In the genomic region with DNA sequence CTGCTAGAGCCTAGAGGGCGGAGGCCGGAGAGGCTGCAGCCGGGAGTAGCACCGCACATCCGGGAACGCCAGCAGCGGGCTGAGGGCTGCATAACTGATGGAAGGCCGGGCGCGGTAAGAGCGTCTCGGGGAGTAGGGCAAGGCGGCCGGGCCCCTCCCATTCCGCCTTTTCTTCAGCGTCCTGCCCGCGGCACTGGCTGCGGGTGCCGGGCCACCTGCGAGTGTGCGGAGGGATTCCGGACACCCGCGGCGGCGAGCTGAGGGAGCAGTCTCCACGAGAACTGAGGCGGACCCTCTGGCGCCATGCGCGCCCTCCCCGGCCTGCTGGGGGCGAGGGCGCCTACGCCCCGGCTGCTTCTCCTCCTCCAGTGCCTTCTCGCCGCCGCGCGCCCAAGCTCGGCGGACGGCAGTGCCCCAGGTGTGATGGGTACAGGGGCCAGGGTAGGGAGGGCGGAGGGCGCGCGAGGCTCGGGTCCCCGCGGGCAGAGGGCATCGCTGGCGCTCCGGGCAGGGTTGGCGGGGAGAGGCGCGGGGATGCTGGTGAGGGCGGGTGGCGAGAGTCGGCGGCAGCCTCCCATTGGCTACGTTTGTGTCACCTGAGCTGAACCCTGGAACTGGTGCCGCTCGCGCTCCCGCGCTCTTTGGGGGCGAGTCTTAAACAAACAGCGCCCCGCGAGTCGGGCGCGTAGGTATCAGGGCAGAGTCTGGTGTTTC, we compare ENCODE assay signal across 8 cellular contexts.
DNase-seq lines count a peak whose midpoint lies in the region; ATAC-seq and TF ChIP-seq lines count a peak whose summit lies in the region.

No MANE protein-coding gene starts in this region.

- H3K4me2 ChIP-seq in H9 (ENCODE audit: insufficient read depth, insufficient read length, low read length), result peak overlapping the region; percentile 46

- H4K20me1 ChIP-seq in H9 (ENCODE audit: control insufficient read depth, insufficient read depth, insufficient read length), result no peaks in the 10 kb centered on the region

- no peak overlapping the region for H2BK20ac ChIP-seq in H9 (ENCODE audit: low read depth, low read length, poor library complexity, severe bottlenecking)

- no CpG with 5 or more reads among the region's 75 CpGs for WGBS in H9 (ENCODE audit: extremely low coverage, insufficient read length, low lambda C conversion rate)

- H3K4me1 ChIP-seq in H9 (ENCODE audit: insufficient read depth, low read length), result no peaks in the 10 kb centered on the region

- H3K4me3 Mint-ChIP-seq in H9, result peak overlapping the region; percentile 64 to 78
- peak overlapping the region; percentile 67 to 96 (median 91) for H3K4me3 Mint-ChIP-seq in naive thymus-derived CD8-positive, alpha-beta T cell

- H2BK15ac ChIP-seq in H9 (ENCODE audit: low read depth, low read length), result no peak overlapping the region

- no peaks in the 10 kb centered on the region for H3K9me3 ChIP-seq in H9 (ENCODE audit: control insufficient read depth, low read depth, low read length)

- in situ Hi-C loops in ACHN (cut with HindIII; ENCODE audit: low pct_ligation_motif_present, low pct_unique_long_range_greater_than_20kb, low sequenced_read_pairs), result no loop called here

- H3K23me2 ChIP-seq in H9 (ENCODE audit: insufficient read length, low read depth, low read length, poor library complexity, severe bottlenecking), result no peaks in the 10 kb centered on the region

- H3K27me3 Mint-ChIP-seq in H9 (ENCODE audit: low read depth), result peaks cover 11% of the 10 kb centered on the region
- no peaks in the 10 kb centered on the region for H3K27me3 Mint-ChIP-seq in naive thymus-derived CD8-positive, alpha-beta T cell

- no peak overlapping the region for H3K23ac ChIP-seq in H9 (ENCODE audit: insufficient read length, low read depth, low read length)

- peak; percentile 72 for ATAC-seq in esophagus mucosa
- peak; percentile 89 for ATAC-seq in naive thymus-derived CD8-positive, alpha-beta T cell

- H3K79me1 ChIP-seq in H9 (ENCODE audit: insufficient read depth, low read depth, low read length, poor library complexity, severe bottlenecking), result no peaks in the 10 kb centered on the region

- H2BK120ac ChIP-seq in H9 (ENCODE audit: low read depth, low read length, poor library complexity, severe bottlenecking), result no peak overlapping the region

- H3K79me2 ChIP-seq in H9 (ENCODE audit: insufficient read depth, low read length), result no peaks in the 10 kb centered on the region

- TF ChIP-seq CTCF in H9 (conservative IDR thresholded peaks at IDR 0.05), result no peak

- peaks cover 13 to 14% of the 10 kb centered on the region in 2 experiments for H3K4me1 Mint-ChIP-seq in H9
- peaks cover 28 to 59% (median 53%) of the 10 kb centered on the region in 4 donors for H3K4me1 Mint-ChIP-seq in naive thymus-derived CD8-positive, alpha-beta T cell

- H4K91ac ChIP-seq in H9 (ENCODE audit: insufficient read length, low read depth, low read length), result no peak overlapping the region

- H3K18ac ChIP-seq in H9 (ENCODE audit: insufficient read length, low read depth, low read length), result peak overlapping the region; percentile 86

- DNase-seq in ACHN, result peak; percentile 52
- DNase-seq in H9, result peak; percentile 91
- peak; percentile 9 for DNase-seq in NCI-H69 (lab: John Stamatoyannopoulos, UW)
- DNase-seq in activated T-cell treated with anti-CD3 and anti-CD28 coated beads for 24 hours (ENCODE audit: low read depth), result peak; percentile 81
- DNase-seq in naive thymus-derived CD8-positive, alpha-beta T cell, result peak; percentile 72 to 90 (median 78)
- DNase-seq in stimulated activated naive CD4-positive, alpha-beta T cell (lab: John Stamatoyannopoulos, UW), result peak; percentile 72 to 84 (median 78)
- no peak for DNase-seq in GM19240 (ENCODE audit: insufficient read length, low spot score)

- H3K14ac ChIP-seq in H9 (ENCODE audit: insufficient read depth, low read length), result peak overlapping the region; percentile 93

- peaks cover 0 to 2% of the 10 kb centered on the region in 2 experiments; a peak in 4 of 5 replicates for H3K9me3 Mint-ChIP-seq in H9
- H3K9me3 Mint-ChIP-seq in naive thymus-derived CD8-positive, alpha-beta T cell, result peaks cover 0 to 5% (median 0%) of the 10 kb centered on the region in 9 donors

- peak overlapping the region in 2 of 3 experiments; percentile 91 to 98; a peak in 5 of 7 replicates for H3K27ac Mint-ChIP-seq in H9
- H3K27ac Mint-ChIP-seq in naive thymus-derived CD8-positive, alpha-beta T cell, result peak overlapping the region; percentile 83 to 96 (median 94)

- H4K8ac ChIP-seq in H9 (replicated peaks; ENCODE audit: insufficient read length, low read depth, low read length), result no peak overlapping the region

- no peak overlapping the region for H3K27ac ChIP-seq in H9 (ENCODE audit: insufficient read length, low read depth, low read length)

- no peak overlapping the region for H3K4ac ChIP-seq in H9 (ENCODE audit: low read depth, low read length)

- H3T11ph ChIP-seq in H9 (ENCODE audit: low read length), result no peak overlapping the region

- POLR2A ChIA-PET in naive thymus-derived CD8-positive, alpha-beta T cell (lab: Charles Lee), result interaction anchor here (1.0 to 2.6 kb wide), 10 partner anchors 8 to 335 kb away, joined by 3 to 18 read pairs (median 4); a partner anchor contains a TSS

- H3K9ac ChIP-seq in H9 (ENCODE audit: extremely low read depth, insufficient read length, low read length), result peak overlapping the region; percentile 52

- H2BK5ac ChIP-seq in H9 (ENCODE audit: insufficient read length, low read length), result no peak overlapping the region

- no peak overlapping the region for H2AK5ac ChIP-seq in H9 (ENCODE audit: insufficient read length, low read length)

- no peak overlapping the region for H4K5ac ChIP-seq in H9 (ENCODE audit: insufficient read length, low read depth, low read length)

- H2AFZ ChIP-seq in H9 (ENCODE audit: low read length), result no peak overlapping the region

- no peaks in the 10 kb centered on the region for H3K27me3 ChIP-seq in H9 (ENCODE audit: insufficient read depth, low read length)

- H3K36me3 Mint-ChIP-seq in H9 (ENCODE audit: insufficient read depth in 1 of 3, low read depth in 3 of 3), result no peaks in the 10 kb centered on the region
- no peaks in the 10 kb centered on the region for H3K36me3 Mint-ChIP-seq in naive thymus-derived CD8-positive, alpha-beta T cell

- H3K56ac ChIP-seq in H9 (ENCODE audit: insufficient read length, low read depth, low read length), result no peak overlapping the region

- no peak overlapping the region for H2BK12ac ChIP-seq in H9 (ENCODE audit: insufficient read length, low read depth, low read length)
